Comparison of ENCODE assay signal across 14 cellular contexts in genomic region chr17:59356543-59357218, GRCh38. TPM values are rescaled to one million over a fixed set of nuclear protein-coding genes. Genes with fewer than 3 reads are reported as not detected.
DNase-seq lines count a peak whose midpoint lies in the region; ATAC-seq and TF ChIP-seq lines count a peak whose summit lies in the region.
"Had no signal": no experiment of that assay in that cellular context is flagged by ENCODE, and none has a peak within 500 bp of the region (broad histone marks: within the 10 kb centered on the region; RNA-seq: fewer than 3 reads in every experiment).

No MANE protein-coding gene starts in this region.

- H3K27me3 Mint-ChIP-seq in IgD-negative memory B cell, result no peaks in the 10 kb centered on the region
- no peaks in the 10 kb centered on the region for H3K27me3 Mint-ChIP-seq in activated CD4-positive, alpha-beta memory T cell treated with anti-CD3 and anti-CD28 coated beads for 36 hours
- H3K27me3 Mint-ChIP-seq in activated CD8-positive, alpha-beta T cell treated with anti-CD3 and anti-CD28 coated beads, Interleukin-2, amount 10 ng/mL, durations not matched to agents 7 days and 5 days (ENCODE audit: low read depth), result no peaks in the 10 kb centered on the region
- H3K27me3 Mint-ChIP-seq: type B pancreatic cell had no signal

- peak overlapping the region; percentile 59 for H3K27ac ChIP-seq in AG04450 (ENCODE audit: low read depth, low read length)
- H3K27ac ChIP-seq in esophagus muscularis mucosa (replicated peaks in 1 of 4), result peak overlapping the region; percentile 57 to 80 (median 68)
- peak overlapping the region; percentile 18 for H3K27ac ChIP-seq in rectal smooth muscle tissue (ENCODE audit: low read depth, low read length)

- peaks cover 42 to 56% (median 49%) of the 10 kb centered on the region in 3 donors for H3K4me1 Mint-ChIP-seq in IgD-negative memory B cell
- peaks cover 70% of the 10 kb centered on the region for H3K4me1 Mint-ChIP-seq in activated CD4-positive, alpha-beta memory T cell treated with anti-CD3 and anti-CD28 coated beads for 36 hours (ENCODE audit: low read depth)
- peaks cover 75% of the 10 kb centered on the region for H3K4me1 Mint-ChIP-seq in activated CD8-positive, alpha-beta T cell treated with anti-CD3 and anti-CD28 coated beads, Interleukin-2, amount 10 ng/mL, durations not matched to agents 7 days and 5 days (ENCODE audit: low read depth)

- no peak for TF ChIP-seq POLR2A in esophagus muscularis mucosa (IDR thresholded peaks at IDR 0.05; ENCODE audit: low read depth)

- POLR2A ChIA-PET in AG04450 (lab: Yijun Ruan, JAX), result no interaction called here
- POLR2A ChIA-PET in activated CD4-positive, alpha-beta memory T cell treated with anti-CD3 and anti-CD28 coated beads for 36 hours (lab: Charles Lee), result no interaction called here
- POLR2A ChIA-PET in activated CD8-positive, alpha-beta T cell treated with anti-CD3 and anti-CD28 coated beads, Interleukin-2, amount 10 ng/mL, durations not matched to agents 7 days and 5 days (lab: Charles Lee), result interaction anchor here (0.5 to 0.6 kb wide), 2 partner anchors 17 to 683 kb away, joined by 3 to 4 read pairs; no protein-coding TSS in a partner anchor

- no peak overlapping the region for H3K9ac ChIP-seq in rectal smooth muscle tissue (ENCODE audit: low read length)

- CTCF ChIA-PET in AG04450 (lab: Charles Lee), result interaction anchor here (0.5 to 2.4 kb wide), 4 partner anchors 9 to 45 kb away, joined by 3 to 6 read pairs (median 4); no protein-coding TSS in a partner anchor
- CTCF ChIA-PET in activated CD4-positive, alpha-beta memory T cell treated with anti-CD3 and anti-CD28 coated beads for 36 hours (lab: Charles Lee), result interaction anchor here (1.2 to 2.5 kb wide), 4 partner anchors 24 to 165 kb away, joined by 3 to 12 read pairs (median 4); no protein-coding TSS in a partner anchor
- CTCF ChIA-PET in activated CD8-positive, alpha-beta T cell treated with anti-CD3 and anti-CD28 coated beads, Interleukin-2, amount 10 ng/mL, durations not matched to agents 7 days and 5 days (lab: Charles Lee), result interaction anchor here (0.7 to 1.7 kb wide), 2 partner anchors 27 to 71 kb away, joined by 3 to 5 read pairs; no protein-coding TSS in a partner anchor

- WGBS in esophagus muscularis mucosa, result 57% methylated on average over 2 of the region's 2 CpGs

- H3K36me3 ChIP-seq in esophagus muscularis mucosa (peaks cover 0 to 24% (median 13%) of the 10 kb centered on the region in 4 donors), rectal smooth muscle tissue (ENCODE audit: control insufficient read depth, insufficient read depth, low read length) (no peaks in the 10 kb centered on the region)

- H3K27me3 ChIP-seq in AG04450 (ENCODE audit: control insufficient read depth, insufficient read depth, low read length) (peaks cover 4% of the 10 kb centered on the region), esophagus muscularis mucosa (no peaks in the 10 kb centered on the region), rectal smooth muscle tissue (ENCODE audit: control insufficient read depth, insufficient read depth, low read length) (no peaks in the 10 kb centered on the region)

- TF ChIP-seq CTCF in AG04450 (IDR thresholded peaks at IDR 0.05; ENCODE audit: low read depth, low read length) (no peak), esophagus muscularis mucosa (IDR thresholded peaks at IDR 0.05) (no peak)

- no peak for ATAC-seq in activated CD8-positive, alpha-beta T cell treated with anti-CD3 and anti-CD28 coated beads, Interleukin-2, amount 10 ng/mL, durations not matched to agents 7 days and 5 days
- ATAC-seq in HG03565 (IDR thresholded peaks at IDR 0.05; ENCODE audit: unreplicated experiment), result no peak
- ATAC-seq: left lobe of liver had no signal

- peaks cover 0 to 4% (median 4%) of the 10 kb centered on the region in 3 donors for H3K9me3 Mint-ChIP-seq in IgD-negative memory B cell
- H3K9me3 Mint-ChIP-seq in activated CD4-positive, alpha-beta memory T cell treated with anti-CD3 and anti-CD28 coated beads for 36 hours, result peaks cover 7% of the 10 kb centered on the region
- H3K9me3 Mint-ChIP-seq in activated CD8-positive, alpha-beta T cell treated with anti-CD3 and anti-CD28 coated beads, Interleukin-2, amount 10 ng/mL, durations not matched to agents 7 days and 5 days (ENCODE audit: insufficient read depth), result peaks cover 8% of the 10 kb centered on the region
- H3K9me3 Mint-ChIP-seq: type B pancreatic cell had no signal

- H3K36me3 Mint-ChIP-seq in IgD-negative memory B cell, result peaks cover 23% of the 10 kb centered on the region
- H3K36me3 Mint-ChIP-seq in activated CD4-positive, alpha-beta memory T cell treated with anti-CD3 and anti-CD28 coated beads for 36 hours, result peaks cover 25% of the 10 kb centered on the region
- peaks cover 57% of the 10 kb centered on the region for H3K36me3 Mint-ChIP-seq in activated CD8-positive, alpha-beta T cell treated with anti-CD3 and anti-CD28 coated beads, Interleukin-2, amount 10 ng/mL, durations not matched to agents 7 days and 5 days (ENCODE audit: low read depth)

- H3K4me1 ChIP-seq in esophagus muscularis mucosa, result peaks cover 96 to 99% (median 99%) of the 10 kb centered on the region in 4 donors
- H3K4me1 ChIP-seq in rectal smooth muscle tissue (ENCODE audit: control insufficient read depth, insufficient read depth, low read length), result peaks cover 21% of the 10 kb centered on the region

- H3K4me3 ChIP-seq in AG04450 (ENCODE audit: low read depth, low read length) (no peak overlapping the region), esophagus muscularis mucosa (no peak overlapping the region), rectal smooth muscle tissue (ENCODE audit: low read length) (no peak overlapping the region)
- H3K4me3 ChIP-seq: skin epidermis had no signal

- DNase-seq in AG04450 (ENCODE audit: low read depth, low spot score), result no peak
- no peak for DNase-seq in esophagus muscularis mucosa (ENCODE audit: extremely low spot score)
- DNase-seq in C1 segment of cervical spinal cord (lab: John Stamatoyannopoulos, UW), result no peak
- DNase-seq in activated CD4-positive, alpha-beta memory T cell treated with anti-CD3 and anti-CD28 coated beads for 36 hours, result no peak
- DNase-seq in activated CD8-positive, alpha-beta T cell treated with anti-CD3 and anti-CD28 coated beads, Interleukin-2, amount 10 ng/mL, durations not matched to agents 7 days and 5 days, result no peak
- DNase-seq: DMS79 treated with DMSO at 0.1 percent for 48 hours, NCI-H2081 had no signal

- peak overlapping the region in 2 of 3 donors; percentile 26 to 53 for H3K27ac Mint-ChIP-seq in IgD-negative memory B cell
- no peak overlapping the region for H3K27ac Mint-ChIP-seq in activated CD4-positive, alpha-beta memory T cell treated with anti-CD3 and anti-CD28 coated beads for 36 hours
- H3K27ac Mint-ChIP-seq in activated CD8-positive, alpha-beta T cell treated with anti-CD3 and anti-CD28 coated beads, Interleukin-2, amount 10 ng/mL, durations not matched to agents 7 days and 5 days, result no peak overlapping the region
- H3K27ac Mint-ChIP-seq: activated T-helper 2 cell treated with anti-CD3 and anti-CD28 coated beads, Interferon-gamma antibody, Interleukin-2, Interleukin-4, amounts not matched to agents 10 μg/mL and 5 μg/mL and 100 μg/mL, durations not matched to agents 14 hours and 24 hours and 36 hours; type B pancreatic cell had no signal

- TF ChIP-seq EP300 in esophagus muscularis mucosa (IDR thresholded peaks at IDR 0.05), result no peak

- peaks cover 5% of the 10 kb centered on the region; the same call in 1 of the 2 replicates for H3K9me3 ChIP-seq in AG04450 (ENCODE audit: control insufficient read depth, insufficient read depth, low read length)
- no peaks in the 10 kb centered on the region for H3K9me3 ChIP-seq in esophagus muscularis mucosa

- peak overlapping the region in 1 of 4 donors; percentile 35 for H3K4me3 Mint-ChIP-seq in IgD-negative memory B cell
- no peak overlapping the region for H3K4me3 Mint-ChIP-seq in activated CD4-positive, alpha-beta memory T cell treated with anti-CD3 and anti-CD28 coated beads for 36 hours
- H3K4me3 Mint-ChIP-seq in activated CD8-positive, alpha-beta T cell treated with anti-CD3 and anti-CD28 coated beads, Interleukin-2, amount 10 ng/mL, durations not matched to agents 7 days and 5 days, result no peak overlapping the region
- H3K4me3 Mint-ChIP-seq: type B pancreatic cell had no signal

- intact Hi-C loops in esophagus muscularis mucosa (cut with DNase I), result no loop called here
- intact Hi-C loops in activated CD4-positive, alpha-beta memory T cell treated with anti-CD3 and anti-CD28 coated beads for 36 hours (cut with micrococcal nuclease), result no loop called here

RNA-seq across cellular contexts. Expression of gene YPEL2, which starts 25.2 kb away (rescaled TPM):
- polyA plus RNA-seq in AG04450 (2011; rRNA removed), result 6.0 and 7.7 TPM in 2 replicates
- polyA minus RNA-seq in AG04450 (2011; rRNA and poly(A)+ RNA removed), result 10.9 and 15.0 TPM in 2 replicates
- polyA plus RNA-seq in IgD-negative memory B cell, result 18.8 TPM
- 10 to 100 TPM; 27.7 to 62.9 (median 28.8) TPM for total RNA-seq in esophagus muscularis mucosa
- 1 to 10 TPM; 7.6 to 9.4 TPM for total RNA-seq in activated CD4-positive, alpha-beta memory T cell treated with anti-CD3 and anti-CD28 coated beads for 36 hours
- 1 to 10 TPM; 9.0 to 10.0 TPM for total RNA-seq in activated CD8-positive, alpha-beta T cell treated with anti-CD3 and anti-CD28 coated beads, Interleukin-2, amount 10 ng/mL, durations not matched to agents 7 days and 5 days

Comparison
In these comparisons a context has a peak if more than half of its experiments do, and no peak if none do; other contexts are left out.
1. H3K27ac Mint-ChIP-seq: peak in IgD-negative memory B cell (2 of 3); none in activated CD4-positive, alpha-beta memory T cell treated with anti-CD3 and anti-CD28 coated beads for 36 hours (single experiment) and activated CD8-positive, alpha-beta T cell treated with anti-CD3 and anti-CD28 coated beads, Interleukin-2, amount 10 ng/mL, durations not matched to agents 7 days and 5 days (single experiment).
2. Peak in every context shown above with its lines, with median percentiles within 50 percentile points of each other: H3K27ac ChIP-seq.